In the genomic region with DNA sequence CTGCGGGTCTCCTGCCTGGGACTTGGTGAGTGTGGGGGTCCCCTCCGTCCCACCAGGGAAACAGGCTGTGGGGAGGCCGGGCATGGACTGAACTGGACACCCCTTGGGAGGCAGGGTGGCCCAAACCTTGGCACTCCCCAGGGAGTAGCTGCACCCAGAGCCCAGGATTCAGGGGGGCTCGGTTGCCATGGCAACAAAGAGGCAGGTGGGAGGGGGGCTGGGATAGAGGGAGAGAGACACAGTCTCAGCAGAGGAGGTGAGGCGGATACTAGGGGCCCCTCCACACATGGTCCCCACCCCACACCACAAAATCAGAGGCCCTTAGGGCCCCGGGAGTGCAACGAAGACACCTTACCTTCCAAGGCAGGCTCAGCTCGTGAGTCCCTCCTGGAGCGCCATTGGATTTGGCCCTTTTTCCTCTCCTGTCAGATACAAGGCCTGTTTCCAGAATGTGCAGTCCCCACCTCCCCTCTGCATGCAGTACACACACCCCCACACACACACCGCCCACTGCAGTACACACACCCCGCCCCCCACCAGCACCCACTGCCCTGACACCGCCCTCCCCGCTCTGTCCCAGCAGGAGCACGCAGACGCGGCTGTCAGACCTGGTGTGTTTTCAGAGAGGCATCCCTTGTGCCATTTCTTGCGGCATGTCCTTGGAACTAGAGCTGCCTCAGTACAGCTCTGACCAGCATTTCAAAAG, we compare ENCODE assay signal across 30 cellular contexts.
"Had no signal": no experiment of that assay in that cellular context is flagged by ENCODE, and none has a peak within 500 bp of the region (broad histone marks: within the 10 kb centered on the region; RNA-seq: fewer than 3 reads in every experiment).

No MANE protein-coding gene starts in this region.

- H3K36me3 ChIP-seq: adrenal gland, ascending aorta, breast epithelium, cardiac muscle cell, esophagus squamous epithelium had no signal

- H3K9me3 ChIP-seq: adrenal gland, ascending aorta, breast epithelium, esophagus squamous epithelium, gastroesophageal sphincter, heart right ventricle had no signal

- H3K27ac ChIP-seq: adrenal gland, ascending aorta, breast epithelium, cardiac muscle cell, epithelial cell of prostate, esophagus squamous epithelium, gastroesophageal sphincter, heart right ventricle had no signal

- DNase-seq: activated CD4-positive, alpha-beta memory T cell treated with anti-CD3 and anti-CD28 coated beads for 36 hours; activated CD4-positive, alpha-beta T cell treated with anti-CD3 and anti-CD28 coated beads for 36 hours; activated CD4-positive, alpha-beta T cell treated with anti-CD3 and anti-CD28 coated beads, Interleukin-2, amount 10 ng/mL, durations not matched to agents 24 days and 14 days; activated CD4-positive, CD25-positive, alpha-beta regulatory T cell; activated CD4-positive, CD25-positive, alpha-beta regulatory T cell treated with anti-CD3 and anti-CD28 coated beads, Interleukin-2, amount 50 U/mL, for 72 hours; activated CD8-positive, alpha-beta memory T cell treated with anti-CD3 and anti-CD28 coated beads, Interleukin-2, amount 10 ng/mL, durations not matched to agents 7 days and 5 days; activated CD8-positive, alpha-beta memory T cell treated with anti-CD3 and anti-CD28 coated beads, Interleukin-2, amount 50 U/mL, for 4 hours; activated CD8-positive, alpha-beta T cell treated with anti-CD3 and anti-CD28 coated beads, Interleukin-2, amount 10 ng/mL, durations not matched to agents 7 days and 5 days; activated effector memory CD4-positive, alpha-beta T cell treated with anti-CD3 and anti-CD28 coated beads, Interleukin-2, amount 50 U/mL, for 16 hours; activated naive CD4-positive, alpha-beta T cell treated with anti-CD3 and anti-CD28 coated beads for 36 hours; activated naive CD8-positive, alpha-beta T cell treated with anti-CD3 and anti-CD28 coated beads for 36 hours; activated naive CD8-positive, alpha-beta T cell treated with anti-CD3 and anti-CD28 coated beads, Interleukin-2, amount 50 U/mL, for 24 hours; activated T-cell treated with anti-CD3 and anti-CD28 coated beads, Interleukin-2, amount 50 U/mL, for 1 hour; activated T-cell treated with anti-CD3 and anti-CD28 coated beads, Interleukin-2, amount 50 U/mL, for 48 hours; adrenal gland; amygdala; central memory CD4-positive, alpha-beta T cell; cerebellar nuclear complex; cortex of kidney; dermis blood vessel endothelial cell; effector CD8-positive, alpha-beta T cell; esophagus squamous epithelium; foreskin melanocyte; heart right ventricle; T-helper 2 cell had no signal

- H3K4me1 ChIP-seq: adrenal gland, ascending aorta, breast epithelium, esophagus squamous epithelium, gastroesophageal sphincter had no signal

- ATAC-seq: activated CD4-positive, alpha-beta T cell treated with anti-CD3 and anti-CD28 coated beads for 36 hours; activated CD8-positive, alpha-beta memory T cell treated with anti-CD3 and anti-CD28 coated beads, Interleukin-2, amount 10 ng/mL, durations not matched to agents 7 days and 5 days; activated CD8-positive, alpha-beta T cell treated with anti-CD3 and anti-CD28 coated beads, Interleukin-2, amount 10 ng/mL, durations not matched to agents 7 days and 5 days; activated naive CD8-positive, alpha-beta T cell treated with anti-CD3 and anti-CD28 coated beads, Interleukin-2, amount 50 U/mL, for 24 hours; gastroesophageal sphincter; heart right ventricle had no signal

- H3K27me3 ChIP-seq: adrenal gland, ascending aorta, breast epithelium, cardiac muscle cell, esophagus squamous epithelium, gastroesophageal sphincter, heart right ventricle had no signal

- H3K4me3 ChIP-seq: adrenal gland, ascending aorta, breast epithelium, cardiac muscle cell, esophagus squamous epithelium, gastroesophageal sphincter, heart right ventricle had no signal
